ENCODE assay signal across 8 cellular contexts in the genomic region with DNA sequence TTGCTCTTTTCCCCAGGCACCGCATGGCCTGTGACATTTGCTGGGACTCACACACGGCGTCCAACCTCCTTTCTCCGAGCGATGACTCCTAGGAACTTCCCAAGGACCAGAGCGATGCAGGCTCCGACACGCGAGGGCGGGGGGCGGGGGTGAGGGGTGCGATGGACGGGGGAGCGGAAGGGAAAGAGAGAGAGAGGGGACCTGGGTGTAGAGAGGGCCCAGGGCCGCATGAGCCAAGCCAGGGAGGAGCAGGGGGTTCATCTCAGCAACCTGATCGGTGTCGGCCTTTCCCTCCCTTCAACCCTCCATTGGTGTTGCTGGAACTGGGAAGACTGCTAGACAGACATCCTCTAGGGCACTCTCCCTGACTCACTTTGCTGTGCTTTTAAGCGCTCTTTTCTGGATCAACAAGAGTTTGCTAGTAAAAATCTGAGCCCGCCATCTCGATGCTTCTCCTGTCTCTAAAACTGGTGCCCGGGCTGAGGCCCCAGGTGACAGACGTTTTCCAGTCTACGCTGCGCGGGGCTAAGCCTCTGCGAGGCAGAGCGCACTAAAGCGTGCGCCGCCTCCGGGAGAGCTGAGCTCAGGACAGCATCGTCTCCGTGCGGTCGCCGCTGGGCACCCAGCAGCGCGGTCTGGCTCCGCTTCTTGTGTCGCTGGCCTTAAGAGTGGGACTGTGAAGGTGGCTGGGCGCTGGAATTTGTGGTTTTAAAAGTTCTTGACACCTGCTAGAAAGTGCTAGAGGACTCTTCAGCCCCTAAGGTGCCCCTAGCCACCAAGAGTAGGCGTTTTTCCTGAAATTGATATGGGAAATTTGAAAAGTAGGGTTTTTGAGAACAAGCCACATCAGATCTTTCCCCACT. TPM values are rescaled to one million over a fixed set of nuclear protein-coding genes. Genes with fewer than 3 reads are reported as not detected.
DNase-seq lines count a peak whose midpoint lies in the region; ATAC-seq and TF ChIP-seq lines count a peak whose summit lies in the region.

No MANE protein-coding gene starts in this region.

- TF ChIP-seq CTCF in foreskin keratinocyte (conservative IDR thresholded peaks at IDR 0.05) (peak; percentile 11), retinal pigment epithelial cell (conservative IDR thresholded peaks at IDR 0.05; ENCODE audit: low read depth, low read length) (peak; percentile 18)

- intact Hi-C loops in activated CD4-positive, alpha-beta T cell treated with anti-CD3 and anti-CD28 coated beads, Interleukin-2, amount 10 ng/mL, durations not matched to agents 24 days and 14 days (cut with micrococcal nuclease), result loop anchor here (5.0 kb wide), 2 partner anchors 313 to 333 kb away; partner anchors contain the start of gene SLC25A46

- ATAC-seq in GM19035 (IDR thresholded peaks at IDR 0.05; ENCODE audit: unreplicated experiment), result peak; percentile 49
- ATAC-seq in foreskin keratinocyte, result peak; percentile 64
- no peak for ATAC-seq in GM21447 (IDR thresholded peaks at IDR 0.05; ENCODE audit: unreplicated experiment)
- ATAC-seq in HG03521 (IDR thresholded peaks at IDR 0.05; ENCODE audit: unreplicated experiment), result no peak

- H3K27me3 Mint-ChIP-seq in activated CD4-positive, alpha-beta T cell treated with anti-CD3 and anti-CD28 coated beads, Interleukin-2, amount 10 ng/mL, durations not matched to agents 24 days and 14 days, result peaks cover 87% of the 10 kb centered on the region

- H3K4me3 ChIP-seq in retinal pigment epithelial cell (ENCODE audit: low read length), result peak overlapping the region; percentile 46

- peak; percentile 69 for DNase-seq in activated CD4-positive, alpha-beta T cell treated with anti-CD3 and anti-CD28 coated beads, Interleukin-2, amount 10 ng/mL, durations not matched to agents 24 days and 14 days
- no peak for DNase-seq in foreskin keratinocyte
- no peak for DNase-seq in retinal pigment epithelial cell (ENCODE audit: low read depth)
- no peak for DNase-seq in pons (ENCODE audit: low spot score)
- DNase-seq in NCI-H82 treated with DMSO at 0.1 percent for 48 hours (lab: John Stamatoyannopoulos, UW; ENCODE audit: unreplicated experiment), result no peak

- H3K4me1 ChIP-seq in foreskin keratinocyte, result peaks cover 5% of the 10 kb centered on the region

- no peak overlapping the region for H3K27ac Mint-ChIP-seq in activated CD4-positive, alpha-beta T cell treated with anti-CD3 and anti-CD28 coated beads, Interleukin-2, amount 10 ng/mL, durations not matched to agents 24 days and 14 days

- H3K4me3 Mint-ChIP-seq in activated CD4-positive, alpha-beta T cell treated with anti-CD3 and anti-CD28 coated beads, Interleukin-2, amount 10 ng/mL, durations not matched to agents 24 days and 14 days, result peak overlapping the region; percentile 61

- peaks cover 76% of the 10 kb centered on the region for H3K27me3 ChIP-seq in foreskin keratinocyte

- H3K27ac ChIP-seq in foreskin keratinocyte, result no peak overlapping the region

- no peaks in the 10 kb centered on the region for H3K36me3 Mint-ChIP-seq in activated CD4-positive, alpha-beta T cell treated with anti-CD3 and anti-CD28 coated beads, Interleukin-2, amount 10 ng/mL, durations not matched to agents 24 days and 14 days (ENCODE audit: low read depth)

- no peaks in the 10 kb centered on the region for H3K9me3 Mint-ChIP-seq in activated CD4-positive, alpha-beta T cell treated with anti-CD3 and anti-CD28 coated beads, Interleukin-2, amount 10 ng/mL, durations not matched to agents 24 days and 14 days

- H3K4me1 Mint-ChIP-seq in activated CD4-positive, alpha-beta T cell treated with anti-CD3 and anti-CD28 coated beads, Interleukin-2, amount 10 ng/mL, durations not matched to agents 24 days and 14 days, result peaks cover 20% of the 10 kb centered on the region

RNA-seq across cellular contexts. Expression of gene TSLP, which starts 1.0 kb away (rescaled TPM):
- total RNA-seq in activated CD4-positive, alpha-beta T cell treated with anti-CD3 and anti-CD28 coated beads, Interleukin-2, amount 10 ng/mL, durations not matched to agents 24 days and 14 days, result 0.09 and 0.42 TPM in 2 replicates
- 0.18 TPM in 1 of 2 replicates, not detected in the other for total RNA-seq in foreskin keratinocyte
- 0.06 and 0.22 TPM in 2 replicates for polyA plus RNA-seq in foreskin keratinocyte

RNA-seq across cellular contexts. Expression of gene WDR36, which starts 21.6 kb away (rescaled TPM):
- 90.1 and 97.7 TPM in 2 replicates for total RNA-seq in activated CD4-positive, alpha-beta T cell treated with anti-CD3 and anti-CD28 coated beads, Interleukin-2, amount 10 ng/mL, durations not matched to agents 24 days and 14 days
- 37.1 and 37.8 TPM in 2 replicates for total RNA-seq in foreskin keratinocyte
- 6.0 and 7.1 TPM in 2 replicates for polyA plus RNA-seq in foreskin keratinocyte

Comparison
In these comparisons a context has a peak if more than half of its experiments do, and no peak if none do; other contexts are left out.
1. ATAC-seq: peak in GM19035 (single experiment) and foreskin keratinocyte (single experiment); none in GM21447 (single experiment) and HG03521 (single experiment).